Comparison of ENCODE assay signal across 15 cellular contexts in the genomic region with DNA sequence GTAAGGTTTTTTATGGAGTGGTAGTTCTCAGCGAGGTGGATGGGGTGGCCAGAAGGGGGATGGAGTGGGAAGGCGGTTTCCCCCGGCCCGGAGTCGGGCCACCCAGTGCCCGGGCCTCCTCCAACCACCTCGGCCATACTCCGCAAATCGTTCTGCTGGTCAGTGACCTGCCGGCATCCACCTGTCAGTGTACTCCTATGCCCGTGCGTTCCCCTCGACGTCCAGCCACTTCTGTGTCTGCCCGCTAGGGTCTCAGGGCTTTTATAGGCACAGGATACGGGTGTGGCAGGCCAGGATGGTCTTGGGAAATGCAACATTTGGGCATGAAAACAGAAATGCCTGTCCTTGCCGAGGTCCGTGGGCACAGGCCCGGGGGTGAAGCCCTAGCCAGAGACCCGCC. TPM values are rescaled to one million over a fixed set of nuclear protein-coding genes. Genes with fewer than 3 reads are reported as not detected.
A peak's percentile ranks its signal among the peaks of the same experiment; 100 is the strongest.
DNase-seq lines count a peak whose midpoint lies in the region; ATAC-seq, FAIRE-seq and TF ChIP-seq lines count a peak whose summit lies in the region.
"Had no signal": no experiment of that assay in that cellular context is flagged by ENCODE, and none has a peak within 500 bp of the region (broad histone marks: within the 10 kb centered on the region; RNA-seq: fewer than 3 reads in every experiment).

No MANE protein-coding gene starts in this region.

- peak overlapping the region; percentile 97 for H3K27ac Mint-ChIP-seq in GM23338
- no peak overlapping the region for H3K27ac Mint-ChIP-seq in astrocyte (ENCODE audit: unreplicated experiment)
- H3K27ac Mint-ChIP-seq in naive thymus-derived CD4-positive, alpha-beta T cell, result peak overlapping the region in 7 of 9 donors; percentile 36 to 98 (median 89)
- H3K27ac Mint-ChIP-seq: activated CD8-positive, alpha-beta memory T cell treated with anti-CD3 and anti-CD28 coated beads, Interleukin-2, amount 10 ng/mL, durations not matched to agents 7 days and 5 days; immature natural killer cell had no signal

- intact Hi-C loops in naive thymus-derived CD4-positive, alpha-beta T cell (cut with micrococcal nuclease), result loop anchor here in 1 of 2 donors (2.0 to 5.0 kb wide), 2 partner anchors 291 to 482 kb away; partner anchors contain the start of genes C17orf100 and MED31

- DNase-seq in CD1c-positive myeloid dendritic cell (ENCODE audit: extremely low spot score) (peak; percentile 25), GM23338 (ENCODE audit: low spot score) (peak; percentile 62), astrocyte (ENCODE audit: low read depth) (no peak), RKO (ENCODE audit: low spot score) (no peak)
- DNase-seq in naive thymus-derived CD4-positive, alpha-beta T cell, result no peak
- DNase-seq: NCI-H1436, PC-3 had no signal

- H3K36me3 Mint-ChIP-seq in GM23338 (ENCODE audit: low read depth) (no peaks in the 10 kb centered on the region), astrocyte (ENCODE audit: low read depth, unreplicated experiment) (no peaks in the 10 kb centered on the region)
- H3K36me3 Mint-ChIP-seq in naive thymus-derived CD4-positive, alpha-beta T cell, result no peaks in the 10 kb centered on the region
- H3K36me3 Mint-ChIP-seq: activated CD8-positive, alpha-beta memory T cell treated with anti-CD3 and anti-CD28 coated beads, Interleukin-2, amount 10 ng/mL, durations not matched to agents 7 days and 5 days; activated naive CD4-positive, alpha-beta T cell treated with anti-CD3 and anti-CD28 coated beads, Interleukin-2, amount 50 U/mL, for 24 hours had no signal

- H3K27me3 Mint-ChIP-seq in GM23338 (ENCODE audit: insufficient read depth, low read depth, poor library complexity), result peaks cover 26% of the 10 kb centered on the region
- peaks cover 26% of the 10 kb centered on the region for H3K27me3 Mint-ChIP-seq in astrocyte (ENCODE audit: low read depth, unreplicated experiment)
- peaks cover 0 to 22% (median 3%) of the 10 kb centered on the region in 5 donors for H3K27me3 Mint-ChIP-seq in naive thymus-derived CD4-positive, alpha-beta T cell

- H2AFZ ChIP-seq in GM23338 (peak overlapping the region; percentile 69), astrocyte (ENCODE audit: low read depth, low read length) (no peak overlapping the region)

- H3K4me3 ChIP-seq in GM23338, result peak overlapping the region; percentile 44
- H3K4me3 ChIP-seq in astrocyte (ENCODE audit: insufficient read depth, low read depth, low read length), result no peak overlapping the region
- no peak overlapping the region for H3K4me3 ChIP-seq in naive thymus-derived CD4-positive, alpha-beta T cell (ENCODE audit: low read length)

- no peak overlapping the region for H3K27ac ChIP-seq in GM23338 (ENCODE audit: low read depth)
- H3K27ac ChIP-seq in astrocyte (ENCODE audit: low read depth, low read length), result no peak overlapping the region
- peak overlapping the region; percentile 65 for H3K27ac ChIP-seq in naive thymus-derived CD4-positive, alpha-beta T cell (ENCODE audit: low read depth, low read length)

- no peaks in the 10 kb centered on the region for H3K36me3 ChIP-seq in GM23338 (ENCODE audit: insufficient read depth)
- H3K36me3 ChIP-seq in astrocyte (ENCODE audit: insufficient read depth, low read length), result no peaks in the 10 kb centered on the region
- no peaks in the 10 kb centered on the region for H3K36me3 ChIP-seq in naive thymus-derived CD4-positive, alpha-beta T cell (ENCODE audit: control insufficient read depth in 2 of 3, insufficient read depth in 3 of 3, low read length in 3 of 3)

- no peaks in the 10 kb centered on the region for H3K9me2 ChIP-seq in GM23338 (ENCODE audit: insufficient read depth)

- H3K27me3 ChIP-seq in GM23338 (ENCODE audit: insufficient read depth) (peaks cover 22% of the 10 kb centered on the region), astrocyte (ENCODE audit: insufficient read depth, low read length) (peaks cover 10% of the 10 kb centered on the region)
- H3K27me3 ChIP-seq in naive thymus-derived CD4-positive, alpha-beta T cell (ENCODE audit: control insufficient read depth in 2 of 2, insufficient read depth in 2 of 2, low read length in 2 of 2), result no peaks in the 10 kb centered on the region

- peaks cover 56% of the 10 kb centered on the region for H3K4me1 Mint-ChIP-seq in GM23338
- H3K4me1 Mint-ChIP-seq in astrocyte (ENCODE audit: low read depth, unreplicated experiment), result peaks cover 10% of the 10 kb centered on the region
- peaks cover 18 to 39% (median 28%) of the 10 kb centered on the region in 7 donors for H3K4me1 Mint-ChIP-seq in naive thymus-derived CD4-positive, alpha-beta T cell

- H3K9me3 Mint-ChIP-seq in GM23338, result no peaks in the 10 kb centered on the region; the same call in 2 of the 3 replicates
- H3K9me3 Mint-ChIP-seq in astrocyte (ENCODE audit: unreplicated experiment), result no peaks in the 10 kb centered on the region
- no peaks in the 10 kb centered on the region for H3K9me3 Mint-ChIP-seq in naive thymus-derived CD4-positive, alpha-beta T cell
- H3K9me3 Mint-ChIP-seq: activated naive CD4-positive, alpha-beta T cell treated with anti-CD3 and anti-CD28 coated beads, Interleukin-2, amount 50 U/mL, for 24 hours; immature natural killer cell had no signal

- H4K20me1 ChIP-seq in GM23338 (replicated peaks; ENCODE audit: insufficient read depth), result no peaks in the 10 kb centered on the region
- no peaks in the 10 kb centered on the region for H4K20me1 ChIP-seq in astrocyte (ENCODE audit: insufficient read depth, low read length)

- CTCF ChIA-PET in naive thymus-derived CD4-positive, alpha-beta T cell (lab: Charles Lee), result interaction anchor here (1.1 to 10.3 kb wide), 5 partner anchors 81 to 223 kb away, joined by 3 to 145 read pairs (median 6); partner anchors contain the start of gene SLC16A11

- FAIRE-seq in astrocyte (lab: Jason Lieb, UNC), result no peak
- FAIRE-seq: frontal cortex had no signal

- TF ChIP-seq CTCF in GM23338 (conservative IDR thresholded peaks at IDR 0.05; ENCODE audit: low read depth in 2 of 2) (no peak; a peak in 1 of 4 replicates), astrocyte (IDR thresholded peaks at IDR 0.05; ENCODE audit: insufficient read depth, low read depth, low read length) (no peak)

- H3F3A ChIP-seq in GM23338 (replicated peaks; ENCODE audit: low read depth), result peaks cover 25% of the 10 kb centered on the region

- H3K4me2 ChIP-seq in GM23338 (peak overlapping the region; percentile 86), astrocyte (ENCODE audit: low read length) (peak overlapping the region; percentile 37)

- POLR2A ChIA-PET in naive thymus-derived CD4-positive, alpha-beta T cell (lab: Charles Lee), result interaction anchor here (2.1 to 2.3 kb wide), 2 partner anchors 88 to 98 kb away, joined by 6 to 20 read pairs; partner anchors contain the start of gene SLC16A13

- peaks cover 49% of the 10 kb centered on the region for H3K4me1 ChIP-seq in GM23338 (ENCODE audit: insufficient read depth)
- H3K4me1 ChIP-seq in astrocyte (ENCODE audit: insufficient read depth, low read length), result no peaks in the 10 kb centered on the region
- H3K4me1 ChIP-seq in naive thymus-derived CD4-positive, alpha-beta T cell (ENCODE audit: control insufficient read depth in 2 of 2, insufficient read depth in 2 of 2, low read length in 2 of 2), result peaks cover 6 to 20% of the 10 kb centered on the region in 2 donors

- H3K4me3 Mint-ChIP-seq in GM23338, result peak overlapping the region; percentile 63; the same call in 2 of the 3 replicates
- no peak overlapping the region for H3K4me3 Mint-ChIP-seq in astrocyte (ENCODE audit: unreplicated experiment)
- peak overlapping the region in 7 of 10 donors; percentile 13 to 81 (median 73) for H3K4me3 Mint-ChIP-seq in naive thymus-derived CD4-positive, alpha-beta T cell

- H3K79me2 ChIP-seq in GM23338 (replicated peaks; ENCODE audit: insufficient read depth) (no peaks in the 10 kb centered on the region), astrocyte (ENCODE audit: insufficient read depth, low read length) (no peaks in the 10 kb centered on the region)

- H3K9ac ChIP-seq in astrocyte (ENCODE audit: low read length), result no peak overlapping the region

- H3K9me3 ChIP-seq in astrocyte (ENCODE audit: insufficient read depth, low read depth, low read length), result no peaks in the 10 kb centered on the region
- H3K9me3 ChIP-seq in naive thymus-derived CD4-positive, alpha-beta T cell (ENCODE audit: control insufficient read depth in 2 of 3, low read length in 3 of 3), result no peaks in the 10 kb centered on the region

- ATAC-seq in GM23338, result peak; percentile 16
- no peak for ATAC-seq in naive thymus-derived CD4-positive, alpha-beta T cell
- ATAC-seq in GM18858 (IDR thresholded peaks at IDR 0.05; ENCODE audit: unreplicated experiment), result no peak
- no peak for ATAC-seq in HG02571 (IDR thresholded peaks at IDR 0.05; ENCODE audit: unreplicated experiment)
- ATAC-seq: PC-3 had no signal

TF ChIP-seq in GM23338, 12 proteins besides CTCF, POLR2A, EP300 and RAD21 (continues in another document):
- TF ChIP-seq ZNF114 (CRISPR knock-in tag; IDR thresholded peaks at IDR 0.05) (no peak), ZNF331 (CRISPR knock-in tag; IDR thresholded peaks at IDR 0.05; ENCODE audit: low read depth) (no peak), EZH2 (IDR thresholded peaks at IDR 0.05; ENCODE audit: low read depth, unreplicated experiment) (no peak), NANOG (IDR thresholded peaks at IDR 0.05; ENCODE audit: borderline replicate concordance) (no peak), POLR2AphosphoS5 (IDR thresholded peaks at IDR 0.05; ENCODE audit: low read depth) (no peak)

RNA-seq across cellular contexts. Expression of gene ASGR2, which starts 19.3 kb away (rescaled TPM):
- 0.97 TPM in 1 of 2 replicates, not detected in the other for total RNA-seq in GM23338 (2014; rRNA removed; shearing (Covaris generic))
- polyA plus RNA-seq in GM23338 (2016; fragmentation: Nextera tagmentation; extraction: Ambion mirVana), result not detected in 2 replicates
- total RNA-seq in astrocyte, result not detected in 2 replicates
- 10 to 100 TPM in 1 of 5 experiments, 1 to 10 TPM in 1, under 1 TPM in 1, not detected in 2; 0.27 to 15.0 (median 1.9) TPM for total RNA-seq in naive thymus-derived CD4-positive, alpha-beta T cell
- not detected for polyA plus RNA-seq in naive thymus-derived CD4-positive, alpha-beta T cell
- total RNA-seq: activated CD8-positive, alpha-beta memory T cell treated with anti-CD3 and anti-CD28 coated beads, Interleukin-2, amount 10 ng/mL, durations not matched to agents 7 days and 5 days; frontal cortex; NCI-H460; osteocyte; PC-3 had no signal

RNA-seq across cellular contexts. Expression of gene ASGR1, which starts 45.3 kb away (rescaled TPM):
- 5.3 and 9.0 TPM in 2 replicates for total RNA-seq in GM23338 (2014; rRNA removed; shearing (Covaris generic))
- polyA plus RNA-seq in GM23338 (2016; fragmentation: Nextera tagmentation; extraction: Ambion mirVana), result 5.9 and 8.3 TPM in 2 replicates
- total RNA-seq in astrocyte, result 3.6 and 5.0 TPM in 2 replicates
- 10 to 100 TPM in 1 of 5 experiments, 1 to 10 TPM in 1, under 1 TPM in 2, not detected in 1; 0.79 to 11.9 (median 1.3) TPM for total RNA-seq in naive thymus-derived CD4-positive, alpha-beta T cell
- not detected for polyA plus RNA-seq in naive thymus-derived CD4-positive, alpha-beta T cell

RNA-seq across cellular contexts. Expression of gene CLEC10A, which starts 53.9 kb away (rescaled TPM):
- not detected in 2 replicates for total RNA-seq in GM23338 (2014; rRNA removed; shearing (Covaris generic))
- not detected in 2 replicates for polyA plus RNA-seq in GM23338 (2016; fragmentation: Nextera tagmentation; extraction: Ambion mirVana)
- total RNA-seq in astrocyte, result not detected in 2 replicates
- 10 to 100 TPM in 1 of 5 experiments, 1 to 10 TPM in 3, not detected in 1; 1.4 to 10.6 (median 4.9) TPM for total RNA-seq in naive thymus-derived CD4-positive, alpha-beta T cell
- polyA plus RNA-seq in naive thymus-derived CD4-positive, alpha-beta T cell, result not detected
- total RNA-seq: activated CD8-positive, alpha-beta memory T cell treated with anti-CD3 and anti-CD28 coated beads, Interleukin-2, amount 10 ng/mL, durations not matched to agents 7 days and 5 days; frontal cortex; NCI-H460; osteocyte; PC-3 had no signal

Comparison
In these comparisons a context has a peak if more than half of its experiments do, and no peak if none do; other contexts are left out.
1. DNase-seq: peak in CD1c-positive myeloid dendritic cell (single experiment) and GM23338 (single experiment); none in astrocyte (single experiment), naive thymus-derived CD4-positive, alpha-beta T cell (0 of 9) and RKO (single experiment).